In genomic region chr7:103078231-103078630, GRCh38 we compare ENCODE assay signal across 8 cellular contexts. TPM values are rescaled to one million over a fixed set of nuclear protein-coding genes. Genes with fewer than 3 reads are reported as not detected.
DNase-seq lines count a peak whose midpoint lies in the region; ATAC-seq and TF ChIP-seq lines count a peak whose summit lies in the region.
"Not testable (repeated sequence)": the region's sequence is repeated elsewhere in the genome, so short reads cannot be mapped to it uniquely, and the experiment has no call there.

No MANE protein-coding gene starts in this region.

- TF ChIP-seq CTCF in HEK293 (tag by site-specific recombination; IDR thresholded peaks at IDR 0.05); NB4 (IDR thresholded peaks at IDR 0.05; ENCODE audit: low read depth, low read length); WTC11 (IDR thresholded peaks at IDR 0.05); nephron (IDR thresholded peaks at IDR 0.05; ENCODE audit: unreplicated experiment in 3 of 3): not testable (repeated sequence)

- not testable (repeated sequence) for H3K4me3 ChIP-seq in HEK293 (ENCODE audit: low read depth, low read length); NB4 (ENCODE audit: low read depth, low read length)

- not testable (repeated sequence) for H3K4me1 ChIP-seq in HEK293 (ENCODE audit: control insufficient read depth, insufficient read depth, low read length)

- POLR2A ChIA-PET in HEK293 (lab: Yijun Ruan, JAX); WTC11 (lab: Charles Lee): not testable (repeated sequence)

- H3K9me3 Mint-ChIP-seq in WTC11; activated naive CD8-positive, alpha-beta T cell treated with anti-CD3 and anti-CD28 coated beads, Interleukin-2, amount 50 U/mL, for 24 hours; memory B cell; nephron; stimulated activated memory B cell treated with anti-CD40 and anti-IgM and Interleukin-4, amounts not matched to agents 10 μg/mL and 1 μg/mL and 100 μg/mL, for 72 hours: not testable (repeated sequence)

- not testable (repeated sequence) for H3K27ac ChIP-seq in HEK293 (ENCODE audit: extremely low read depth, low read depth, low read length)

- not testable (repeated sequence) for ATAC-seq in WTC11; activated naive CD8-positive, alpha-beta T cell treated with anti-CD3 and anti-CD28 coated beads, Interleukin-2, amount 50 U/mL, for 24 hours; memory B cell (ENCODE audit: low read depth); stimulated activated memory B cell treated with anti-CD40 and anti-IgM and Interleukin-4, amounts not matched to agents 10 μg/mL and 1 μg/mL and 100 μg/mL, for 72 hours

- H3K9me3 ChIP-seq in HEK293 (ENCODE audit: control insufficient read depth, insufficient read depth, low read depth, low read length): not testable (repeated sequence)

- H3K4me3 Mint-ChIP-seq in WTC11; activated naive CD8-positive, alpha-beta T cell treated with anti-CD3 and anti-CD28 coated beads, Interleukin-2, amount 50 U/mL, for 24 hours; stimulated activated memory B cell treated with anti-CD40 and anti-IgM and Interleukin-4, amounts not matched to agents 10 μg/mL and 1 μg/mL and 100 μg/mL, for 72 hours: not testable (repeated sequence)
- peak overlapping the region; percentile 27 for H3K4me3 Mint-ChIP-seq in memory B cell
- H3K4me3 Mint-ChIP-seq in nephron: peak overlapping the region; percentile 61 to 81 (median 76)

- H3K4me1 Mint-ChIP-seq in WTC11 (peaks cover 30% of the 10 kb centered on the region), memory B cell (peaks cover 21% of the 10 kb centered on the region), nephron (peaks cover 18% of the 10 kb centered on the region)
- H3K4me1 Mint-ChIP-seq in activated naive CD8-positive, alpha-beta T cell treated with anti-CD3 and anti-CD28 coated beads, Interleukin-2, amount 50 U/mL, for 24 hours: peaks cover 44% of the 10 kb centered on the region
- peaks cover 32% of the 10 kb centered on the region for H3K4me1 Mint-ChIP-seq in stimulated activated memory B cell treated with anti-CD40 and anti-IgM and Interleukin-4, amounts not matched to agents 10 μg/mL and 1 μg/mL and 100 μg/mL, for 72 hours

- DNase-seq in CD1c-positive myeloid dendritic cell (ENCODE audit: extremely low spot score) (peak; percentile 45), NB4 (ENCODE audit: low read depth) (peak; percentile 33)
- not testable (repeated sequence) for DNase-seq in WTC11 (ENCODE audit: low spot score); activated naive CD8-positive, alpha-beta T cell treated with anti-CD3 and anti-CD28 coated beads, Interleukin-2, amount 50 U/mL, for 24 hours; memory B cell (ENCODE audit: low spot score in 2 of 2)

- not testable (repeated sequence) for H3K27me3 Mint-ChIP-seq in WTC11 (ENCODE audit: low read depth); activated naive CD8-positive, alpha-beta T cell treated with anti-CD3 and anti-CD28 coated beads, Interleukin-2, amount 50 U/mL, for 24 hours; memory B cell; nephron (ENCODE audit: low read depth); stimulated activated memory B cell treated with anti-CD40 and anti-IgM and Interleukin-4, amounts not matched to agents 10 μg/mL and 1 μg/mL and 100 μg/mL, for 72 hours

- CTCF ChIA-PET in HEK293 (lab: Yijun Ruan, JAX); WTC11 (lab: Charles Lee): not testable (repeated sequence)

- H3K27ac Mint-ChIP-seq in WTC11 (0 out of 2 replicates have a peak overlapping the region, but pooled peaks have one; percentile 14), nephron (peak overlapping the region in 1 of 3 experiments; percentile 36)
- H3K27ac Mint-ChIP-seq in activated naive CD8-positive, alpha-beta T cell treated with anti-CD3 and anti-CD28 coated beads, Interleukin-2, amount 50 U/mL, for 24 hours: peak overlapping the region; percentile 26
- not testable (repeated sequence) for H3K27ac Mint-ChIP-seq in memory B cell
- H3K27ac Mint-ChIP-seq in stimulated activated memory B cell treated with anti-CD40 and anti-IgM and Interleukin-4, amounts not matched to agents 10 μg/mL and 1 μg/mL and 100 μg/mL, for 72 hours: peak overlapping the region; percentile 59

- not testable (repeated sequence) for H3K36me3 ChIP-seq in HEK293 (ENCODE audit: control insufficient read depth in 2 of 2, insufficient read depth in 1 of 2, low read length in 2 of 2)

- H3K36me3 Mint-ChIP-seq in WTC11; memory B cell; nephron (ENCODE audit: low read depth): not testable (repeated sequence)
- H3K36me3 Mint-ChIP-seq in activated naive CD8-positive, alpha-beta T cell treated with anti-CD3 and anti-CD28 coated beads, Interleukin-2, amount 50 U/mL, for 24 hours (ENCODE audit: low read depth): peaks cover 11% of the 10 kb centered on the region
- H3K36me3 Mint-ChIP-seq in stimulated activated memory B cell treated with anti-CD40 and anti-IgM and Interleukin-4, amounts not matched to agents 10 μg/mL and 1 μg/mL and 100 μg/mL, for 72 hours: peaks cover 12% of the 10 kb centered on the region

- TF ChIP-seq POLR2A in NB4 (IDR thresholded peaks at IDR 0.05; ENCODE audit: extremely low read depth, insufficient read length): not testable (repeated sequence)

TF ChIP-seq in HEK293, 187 proteins besides CTCF, POLR2A, EP300 and RAD21:
- TF ChIP-seq GLIS1 (tag by site-specific recombination; IDR thresholded peaks at IDR 0.05): peak; percentile 26; the same call in 1 of the 2 replicates
- peak; percentile 27; the same call in 1 of the 2 replicates for TF ChIP-seq ZFHX2 (tag by site-specific recombination; conservative IDR thresholded peaks at IDR 0.05)
TF ChIP-seq in HEK293: peak in this region for 2; not testable (repeated sequence) for 185.

RNA-seq across cellular contexts. Expression of gene ARMC10, which starts 3.3 kb away (rescaled TPM):
- 35.4 to 42.3 TPM (median 42.0 TPM) in 3 replicates for total RNA-seq in WTC11 (2021)

RNA-seq across cellular contexts. Expression of gene FBXL13, which starts 3.6 kb away (rescaled TPM):
- total RNA-seq in WTC11 (2021): 1.4 to 2.2 TPM (median 1.7 TPM) in 3 replicates
